Comparison of ENCODE assay signal across 8 cellular contexts in genomic region chr1:24930703-24931480, GRCh38. TPM values are rescaled to one million over a fixed set of nuclear protein-coding genes. Genes with fewer than 3 reads are reported as not detected.
DNase-seq lines count a peak whose midpoint lies in the region; ATAC-seq and TF ChIP-seq lines count a peak whose summit lies in the region.

No MANE protein-coding gene starts in this region.

- ATAC-seq in T-cell (replicated peaks in 1 of 4) (no peak), GM21423 (IDR thresholded peaks at IDR 0.05; ENCODE audit: unreplicated experiment) (no peak)

- peaks cover 20% of the 10 kb centered on the region for H3K4me1 ChIP-seq in hepatocyte (ENCODE audit: insufficient read depth)
- H3K4me1 ChIP-seq in stomach, result peaks cover 34 to 65% (median 51%) of the 10 kb centered on the region in 4 donors

- H4K20me1 ChIP-seq in hepatocyte (ENCODE audit: insufficient read depth, poor library complexity, severe bottlenecking), result no peaks in the 10 kb centered on the region

- no peaks in the 10 kb centered on the region for H3K9me3 ChIP-seq in hepatocyte (ENCODE audit: low read depth)
- H3K9me3 ChIP-seq in stomach, result no peaks in the 10 kb centered on the region

- H3K4me3 Mint-ChIP-seq in activated T-cell treated with anti-CD3 and anti-CD28 coated beads, Interleukin-2, amount 50 U/mL, for 24 hours, result peak overlapping the region; percentile 78
- H3K4me3 Mint-ChIP-seq in T-cell, result peak overlapping the region; percentile 65 to 98 (median 66)

- CTCF ChIA-PET in T-cell (lab: Charles Lee), result interaction anchor here (0.6 to 4.0 kb wide), 14 partner anchors 18 to 1761 kb away, joined by 3 to 19 read pairs (median 3); no protein-coding TSS in a partner anchor

- no peaks in the 10 kb centered on the region for H3K9me2 ChIP-seq in hepatocyte (replicated peaks; ENCODE audit: insufficient read depth)

- DNase-seq in activated T-cell treated with anti-CD3 and anti-CD28 coated beads, Interleukin-2, amount 50 U/mL, for 24 hours, result peak; percentile 50
- DNase-seq in activated T-cell treated with anti-CD3 and anti-CD28 coated beads, Interleukin-2, amount 50 U/mL, for 1 hour, result no peak
- DNase-seq in T-cell (no peak), hepatocyte (ENCODE audit: low spot score) (no peak), stomach (no peak), NCI-H1105 treated with DMSO at 0.1 percent for 48 hours (lab: John Stamatoyannopoulos, UW) (no peak)
- DNase-seq in stimulated activated CD4-positive, alpha-beta T cell treated with anti-CD3 and anti-CD28 coated beads, Interleukin-4, amount 100 ng/mL, for 1 hour, result no peak

- H3K27ac ChIP-seq in hepatocyte (no peak overlapping the region), stomach (peak overlapping the region; percentile 29 to 81 (median 73))

- intact Hi-C loops in stomach (cut with DNase I; ENCODE audit: low total_unique reads), result loop anchor here (10.0 kb wide), 1 partner anchor 274 kb away; no protein-coding TSS in a partner anchor

- TF ChIP-seq EP300 in stomach (IDR thresholded peaks at IDR 0.05), result no peak

- H3K9me3 Mint-ChIP-seq in activated T-cell treated with anti-CD3 and anti-CD28 coated beads, Interleukin-2, amount 50 U/mL, for 24 hours, result no peaks in the 10 kb centered on the region
- H3K9me3 Mint-ChIP-seq in T-cell, result no peaks in the 10 kb centered on the region

- H3K79me2 ChIP-seq in hepatocyte, result no peaks in the 10 kb centered on the region

- H3K36me3 ChIP-seq in hepatocyte (replicated peaks; ENCODE audit: insufficient read depth, low read depth), result no peaks in the 10 kb centered on the region
- peaks cover 0 to under 1% (median 0%) of the 10 kb centered on the region in 4 donors for H3K36me3 ChIP-seq in stomach

- peaks cover 71% of the 10 kb centered on the region for H3K4me1 Mint-ChIP-seq in activated T-cell treated with anti-CD3 and anti-CD28 coated beads, Interleukin-2, amount 50 U/mL, for 24 hours (ENCODE audit: low read depth)
- H3K4me1 Mint-ChIP-seq in T-cell, result peaks cover 40 to 62% (median 62%) of the 10 kb centered on the region in 3 donors

- H3K4me3 ChIP-seq in hepatocyte (no peak overlapping the region), stomach (peak overlapping the region; percentile 19 to 44 (median 32))

- H3K27ac Mint-ChIP-seq in activated T-cell treated with anti-CD3 and anti-CD28 coated beads, Interleukin-2, amount 50 U/mL, for 24 hours, result peak overlapping the region; percentile 90
- H3K27ac Mint-ChIP-seq in T-cell, result peak overlapping the region; percentile 73 to 86

- H3K27me3 ChIP-seq in hepatocyte (peaks cover 90% of the 10 kb centered on the region), stomach (peaks cover 40 to 99% (median 86%) of the 10 kb centered on the region in 3 donors)

- TF ChIP-seq POLR2A in stomach (IDR thresholded peaks at IDR 0.05), result no peak

- WGBS in hepatocyte (ENCODE audit: low lambda C conversion rate, missing lambda C conversion rate), result 11% methylated on average over 57 of the region's 57 CpGs
- WGBS in stomach, 5 donors, result 12 to 21% (median 20%) methylated on average over 45 to 57 of the region's 57 CpGs

- H2AFZ ChIP-seq in hepatocyte, result peak overlapping the region; percentile 31

- peaks cover 86% of the 10 kb centered on the region for H3K36me3 Mint-ChIP-seq in activated T-cell treated with anti-CD3 and anti-CD28 coated beads, Interleukin-2, amount 50 U/mL, for 24 hours (ENCODE audit: low read depth)
- peaks cover 13% of the 10 kb centered on the region for H3K36me3 Mint-ChIP-seq in T-cell

- H3K4me2 ChIP-seq in hepatocyte, result peak overlapping the region; percentile 73

- H3K27me3 Mint-ChIP-seq in activated T-cell treated with anti-CD3 and anti-CD28 coated beads, Interleukin-2, amount 50 U/mL, for 24 hours, result no peaks in the 10 kb centered on the region
- H3K27me3 Mint-ChIP-seq in T-cell, result no peaks in the 10 kb centered on the region

- POLR2A ChIA-PET in T-cell (lab: Charles Lee), result interaction anchor here (0.6 to 10.4 kb wide), 9 partner anchors 9 to 291 kb away, joined by 3 to 91 read pairs (median 3); no protein-coding TSS in a partner anchor

- no peak for TF ChIP-seq CTCF in hepatocyte (IDR thresholded peaks at IDR 0.05; ENCODE audit: poor library complexity)
- no peak for TF ChIP-seq CTCF in stomach (IDR thresholded peaks at IDR 0.05)

RNA-seq across cellular contexts. Expression of gene RUNX3, which starts 0.8 kb away (rescaled TPM):
- 100 to 1,000 TPM; 140 to 220 (median 145) TPM for total RNA-seq in T-cell
- total RNA-seq in hepatocyte, result 0.13 and 0.28 TPM in 2 replicates
- polyA plus RNA-seq in hepatocyte, result 0.16 and 0.67 TPM in 2 replicates
- 1 to 10 TPM in 3 of 5 donors, under 1 TPM in 1, not detected in 1; 0.29 to 6.1 (median 3.2) TPM for total RNA-seq in stomach
- polyA plus RNA-seq in stomach, result 1 to 10 TPM; 1.5 to 4.0 (median 2.6) TPM

Comparison
In these comparisons a context has a peak if more than half of its experiments do, and no peak if none do; other contexts are left out.
1. RNA of gene RUNX3, which starts 0.8 kb away (total RNA-seq): 140 to 220 TPM in T-cell; 0.29 to 6.1 TPM in stomach and 0.13 to 0.28 TPM in hepatocyte; every median in the first group is over 10 times any median in the second.